1 cellular context compared by ENCODE assay signal in genomic region chr18:9335255-9336045, GRCh38.
TF ChIP-seq lines count a peak whose summit lies in the region.

No MANE protein-coding gene starts in this region.

TF ChIP-seq in K562, 482 proteins besides CTCF, POLR2A, EP300 and RAD21 (continued from another document):
- TF ChIP-seq MLLT1 (IDR thresholded peaks at IDR 0.05) (0 out of 4 replicates have a peak, but pooled peaks of 1 of the 2 experiments have one; percentile 24), SMARCA4 (IDR thresholded peaks at IDR 0.05) (peak; percentile 37; the same call in 1 of the 2 replicates), GTF2E2 (tag; IDR thresholded peaks at IDR 0.05) (0 out of 2 replicates have a peak, but pooled peaks have one; percentile 66), MBD2 (IDR thresholded peaks at IDR 0.05; ENCODE audit: borderline replicate concordance, low read depth) (no peak), ATF1 (CRISPR knock-in tag; IDR thresholded peaks at IDR 0.05) (no peak), ATF1 (tag; IDR thresholded peaks at IDR 0.05) (0 out of 2 replicates have a peak, but pooled peaks have one; percentile 25), MLX (CRISPR knock-in tag; conservative IDR thresholded peaks at IDR 0.05) (no peak), ZSCAN32 (CRISPR knock-in tag; IDR thresholded peaks at IDR 0.05) (no peak)
